14 cellular contexts compared by ENCODE assay signal in genomic region chr1:23120383-23120782, GRCh38.
"Had no signal": no experiment of that assay in that cellular context is flagged by ENCODE, and none has a peak within 500 bp of the region (broad histone marks: within the 10 kb centered on the region; RNA-seq: fewer than 3 reads in every experiment).

No MANE protein-coding gene starts in this region.

- H3K27me3 Mint-ChIP-seq: activated CD8-positive, alpha-beta T cell treated with anti-CD3 and anti-CD28 coated beads for 36 hours; activated naive CD8-positive, alpha-beta T cell treated with anti-CD3 and anti-CD28 coated beads for 36 hours; memory B cell had no signal

- H3K9me3 Mint-ChIP-seq: activated CD8-positive, alpha-beta T cell treated with anti-CD3 and anti-CD28 coated beads for 36 hours; activated naive CD8-positive, alpha-beta T cell treated with anti-CD3 and anti-CD28 coated beads for 36 hours had no signal

- DNase-seq: activated CD4-positive, alpha-beta T cell treated with anti-CD3 and anti-CD28 coated beads for 1 hour; activated CD8-positive, alpha-beta memory T cell treated with anti-CD3 and anti-CD28 coated beads, Interleukin-2, amount 50 U/mL, for 4 hours; activated CD8-positive, alpha-beta T cell treated with anti-CD3 and anti-CD28 coated beads for 36 hours; activated naive CD8-positive, alpha-beta T cell treated with anti-CD3 and anti-CD28 coated beads for 36 hours; anterior cingulate cortex; esophagus squamous epithelium; foreskin fibroblast; SJCRH30; small intestine; SW 1271; T-helper 9 cell had no signal

- H3K27ac Mint-ChIP-seq: activated CD8-positive, alpha-beta T cell treated with anti-CD3 and anti-CD28 coated beads for 36 hours; activated naive CD8-positive, alpha-beta T cell treated with anti-CD3 and anti-CD28 coated beads for 36 hours; memory B cell had no signal

- H3K4me3 Mint-ChIP-seq: activated CD8-positive, alpha-beta T cell treated with anti-CD3 and anti-CD28 coated beads for 36 hours; activated naive CD8-positive, alpha-beta T cell treated with anti-CD3 and anti-CD28 coated beads for 36 hours had no signal

- ATAC-seq: activated CD8-positive, alpha-beta T cell treated with anti-CD3 and anti-CD28 coated beads for 36 hours had no signal

- H3K9me3 ChIP-seq: esophagus squamous epithelium, SJCRH30, tibial nerve had no signal

- H3K4me3 ChIP-seq: esophagus squamous epithelium, SJCRH30, tibial nerve had no signal

- H3K36me3 Mint-ChIP-seq: activated naive CD8-positive, alpha-beta T cell treated with anti-CD3 and anti-CD28 coated beads for 36 hours; memory B cell had no signal

- H3K36me3 ChIP-seq: esophagus squamous epithelium, SJCRH30, tibial nerve had no signal

- H3K27me3 ChIP-seq: esophagus squamous epithelium, SJCRH30, tibial nerve had no signal

- H3K27ac ChIP-seq: parathyroid adenoma, SJCRH30 had no signal
